ENCODE assay signal across 35 cellular contexts in the genomic region with DNA sequence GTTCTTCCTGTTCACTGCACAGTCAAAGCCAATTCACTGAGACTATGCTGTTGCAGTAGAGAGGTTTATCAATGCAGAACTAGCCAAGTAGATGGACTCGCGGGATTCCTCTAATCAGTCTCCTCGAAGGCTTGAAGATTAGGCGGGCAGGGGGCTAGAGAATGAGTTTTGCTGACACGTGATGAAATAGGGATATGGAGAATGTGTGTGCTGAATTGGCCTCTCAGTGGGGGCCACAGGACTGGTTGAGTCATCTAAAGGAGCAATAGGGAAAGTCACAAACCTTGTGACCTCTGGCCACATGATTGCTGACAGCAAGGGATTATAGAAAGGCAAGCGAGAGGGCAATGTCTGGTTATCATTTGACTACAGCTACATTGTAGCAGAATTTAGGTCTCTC. TPM values are rescaled to one million over a fixed set of nuclear protein-coding genes. Genes with fewer than 3 reads are reported as not detected.
"Had no signal": no experiment of that assay in that cellular context is flagged by ENCODE, and none has a peak within 500 bp of the region (broad histone marks: within the 10 kb centered on the region; RNA-seq: fewer than 3 reads in every experiment).

No MANE protein-coding gene starts in this region.

- H3K36me3 ChIP-seq: adrenal gland, cardiac muscle cell had no signal

- FAIRE-seq: bronchial epithelial cell, TTC549 had no signal

- H3K4me3 ChIP-seq: adrenal gland, cardiac muscle cell had no signal

- H3K27ac ChIP-seq: adrenal gland, cardiac muscle cell, VCaP had no signal

- H3K27me3 ChIP-seq: adrenal gland, cardiac muscle cell had no signal

- ATAC-seq: activated CD8-positive, alpha-beta T cell treated with anti-CD3 and anti-CD28 coated beads for 36 hours; activated naive CD4-positive, alpha-beta T cell treated with anti-CD3 and anti-CD28 coated beads, Interleukin-2, amount 50 U/mL, for 72 hours; activated T-cell treated with anti-CD3 and anti-CD28 coated beads, Interleukin-2, amount 50 U/mL, for 4 hours; activated T-cell treated with anti-CD3 and anti-CD28 coated beads, Interleukin-2, amount 50 U/mL, for 72 hours; activated T-helper 17 cell treated with anti-CD3 and anti-CD28 coated beads, Interleukin-2, amount 50 U/mL, for 72 hours had no signal

- DNase-seq: activated B cell treated with CpG ODN at 0.5 μM for 24 hours; activated CD4-positive, alpha-beta memory T cell treated with anti-CD3 and anti-CD28 coated beads for 36 hours; activated CD4-positive, alpha-beta T cell treated with anti-CD3 and anti-CD28 coated beads for 4 hours; activated CD4-positive, alpha-beta T cell treated with anti-CD3 and anti-CD28 coated beads, Interleukin-2, amount 10 ng/mL, durations not matched to agents 24 days and 14 days; activated CD4-positive, alpha-beta T cell treated with anti-CD3 and anti-CD28 coated beads, Interleukin-2, amount 50 U/mL, for 1 hour; activated CD4-positive, alpha-beta T cell treated with anti-CD3 and anti-CD28 coated beads, Interleukin-2, amount 50 U/mL, for 4 hours; activated CD4-positive, CD25-positive, alpha-beta regulatory T cell treated with anti-CD3 and anti-CD28 coated beads, Interleukin-2, amount 50 U/mL, for 72 hours; activated CD8-positive, alpha-beta memory T cell treated with anti-CD3 and anti-CD28 coated beads, Interleukin-2, amount 50 U/mL, for 4 hours; activated CD8-positive, alpha-beta T cell treated with anti-CD3 and anti-CD28 coated beads for 36 hours; activated effector memory CD4-positive, alpha-beta T cell treated with anti-CD3 and anti-CD28 coated beads, Interleukin-2, amount 50 U/mL, for 16 hours; activated gamma-delta T cell treated with Interleukin-2 at 50 U/mL for 16 hours; activated naive CD4-positive, alpha-beta T cell; activated naive CD4-positive, alpha-beta T cell treated with anti-CD3 and anti-CD28 coated beads for 36 hours; activated naive CD4-positive, alpha-beta T cell treated with anti-CD3 and anti-CD28 coated beads, Interleukin-2, amount 50 U/mL, for 16 hours; activated naive CD8-positive, alpha-beta T cell treated with anti-CD3 and anti-CD28 coated beads for 36 hours; activated T-cell treated with anti-CD3 and anti-CD28 coated beads for 4 hours; activated T-cell treated with anti-CD3 and anti-CD28 coated beads, Interleukin-2, amount 50 U/mL, for 1 hour; activated T-cell treated with anti-CD3 and anti-CD28 coated beads, Interleukin-2, amount 50 U/mL, for 4 hours; activated T-cell treated with anti-CD3 and anti-CD28 coated beads, Interleukin-2, amount 50 U/mL, for 72 hours; adrenal gland; amniotic stem cell; aorta; caudate nucleus; cerebellar nuclear complex; T-helper 1 cell; T-helper 2 cell; T-helper 9 cell had no signal

- H3K4me1 ChIP-seq: adrenal gland had no signal

RNA-seq across cellular contexts. Expression of a gene that starts 12.7 kb away (rescaled TPM):
- total RNA-seq: activated B cell treated with CpG ODN at 0.5 μM for 24 hours; activated CD4-positive, alpha-beta T cell treated with anti-CD3 and anti-CD28 coated beads, Interleukin-2, amount 10 ng/mL, durations not matched to agents 24 days and 14 days; activated CD8-positive, alpha-beta memory T cell treated with anti-CD3 and anti-CD28 coated beads for 36 hours; activated CD8-positive, alpha-beta T cell treated with anti-CD3 and anti-CD28 coated beads for 36 hours; activated naive CD8-positive, alpha-beta T cell treated with anti-CD3 and anti-CD28 coated beads for 36 hours; activated T-helper 1 cell treated with anti-CD3 and anti-CD28 coated beads, Interleukin-12 subunit alpha, Interleukin-12 subunit beta, Interleukin-2, Interleukin-4 antibody, amounts not matched to agents 30 ng/mL and 10 ng/mL and 1 ng/mL, durations not matched to agents 14 hours and 24 hours and 36 hours had no signal

RNA-seq across cellular contexts. Expression of a gene that starts 38.0 kb away (rescaled TPM):
- total RNA-seq: activated B cell treated with CpG ODN at 0.5 μM for 24 hours; activated CD4-positive, alpha-beta memory T cell treated with anti-CD3 and anti-CD28 coated beads for 36 hours; activated CD4-positive, alpha-beta T cell treated with anti-CD3 and anti-CD28 coated beads, Interleukin-2, amount 10 ng/mL, durations not matched to agents 24 days and 14 days; activated CD8-positive, alpha-beta memory T cell treated with anti-CD3 and anti-CD28 coated beads for 36 hours; activated CD8-positive, alpha-beta T cell treated with anti-CD3 and anti-CD28 coated beads for 36 hours; activated naive CD4-positive, alpha-beta T cell treated with anti-CD3 and anti-CD28 coated beads for 36 hours; activated naive CD4-positive, alpha-beta T cell treated with anti-CD3 and anti-CD28 coated beads, Interleukin-2, amount 50 U/mL, for 72 hours; activated naive CD8-positive, alpha-beta T cell treated with anti-CD3 and anti-CD28 coated beads for 36 hours; activated T-cell treated with anti-CD3 and anti-CD28 coated beads, Interleukin-2, amount 50 U/mL, for 4 hours; activated T-cell treated with anti-CD3 and anti-CD28 coated beads, Interleukin-2, amount 50 U/mL, for 72 hours; activated T-helper 1 cell treated with anti-CD3 and anti-CD28 coated beads, Interleukin-12 subunit alpha, Interleukin-12 subunit beta, Interleukin-2, Interleukin-4 antibody, amounts not matched to agents 30 ng/mL and 10 ng/mL and 1 ng/mL, durations not matched to agents 14 hours and 24 hours and 36 hours; activated T-helper 17 cell treated with anti-CD3 and anti-CD28 coated beads, Interleukin-2, amount 50 U/mL, for 72 hours had no signal
